8 cellular contexts compared by ENCODE assay signal in genomic region chr7:72924748-72925545, GRCh38. TPM values are rescaled to one million over a fixed set of nuclear protein-coding genes. Genes with fewer than 3 reads are reported as not detected.
A peak's percentile ranks its signal among the peaks of the same experiment; 100 is the strongest.
DNase-seq lines count a peak whose midpoint lies in the region; ATAC-seq and TF ChIP-seq lines count a peak whose summit lies in the region.

TSS of gene POM121 (plus strand) at chr7:72925095. CDS start at chr7:72925122, 27 bp downstream.

- peak within 1 kb of the TSS; percentile 92 for H3K4me3 Mint-ChIP-seq in activated naive CD8-positive, alpha-beta T cell treated with anti-CD3 and anti-CD28 coated beads, Interleukin-2, amount 50 U/mL, for 24 hours
- peak within 1 kb of the TSS; percentile 99 for H3K4me3 Mint-ChIP-seq in type B pancreatic cell

- H3K4me1 Mint-ChIP-seq in activated naive CD8-positive, alpha-beta T cell treated with anti-CD3 and anti-CD28 coated beads, Interleukin-2, amount 50 U/mL, for 24 hours: peaks cover 33% of the 10 kb centered on the region
- peaks cover 11% of the 10 kb centered on the region for H3K4me1 Mint-ChIP-seq in type B pancreatic cell (ENCODE audit: unreplicated experiment)

- peak; percentile 87 for ATAC-seq in HG02623 (IDR thresholded peaks at IDR 0.05; ENCODE audit: unreplicated experiment)
- peak; percentile 90 for ATAC-seq in activated naive CD8-positive, alpha-beta T cell treated with anti-CD3 and anti-CD28 coated beads, Interleukin-2, amount 50 U/mL, for 24 hours

- H3K4me3 ChIP-seq in GM12865 (ENCODE audit: low read depth, low read length): peak within 1 kb of the TSS; percentile 62

- H3K9me3 Mint-ChIP-seq in activated naive CD8-positive, alpha-beta T cell treated with anti-CD3 and anti-CD28 coated beads, Interleukin-2, amount 50 U/mL, for 24 hours: no peaks in the 10 kb centered on the region
- H3K9me3 Mint-ChIP-seq in type B pancreatic cell: no peaks in the 10 kb centered on the region

- H3K36me3 Mint-ChIP-seq in activated naive CD8-positive, alpha-beta T cell treated with anti-CD3 and anti-CD28 coated beads, Interleukin-2, amount 50 U/mL, for 24 hours (ENCODE audit: low read depth): peaks cover 54% of the 10 kb centered on the region
- peaks cover 21% of the 10 kb centered on the region for H3K36me3 Mint-ChIP-seq in type B pancreatic cell

- peak within 1 kb of the TSS; percentile 98 for H3K27ac Mint-ChIP-seq in activated naive CD8-positive, alpha-beta T cell treated with anti-CD3 and anti-CD28 coated beads, Interleukin-2, amount 50 U/mL, for 24 hours
- H3K27ac Mint-ChIP-seq in type B pancreatic cell: peak within 1 kb of the TSS; percentile 98

- no peaks in the 10 kb centered on the region for H3K27me3 Mint-ChIP-seq in activated naive CD8-positive, alpha-beta T cell treated with anti-CD3 and anti-CD28 coated beads, Interleukin-2, amount 50 U/mL, for 24 hours
- H3K27me3 Mint-ChIP-seq in type B pancreatic cell: no peaks in the 10 kb centered on the region

- intact Hi-C loops in cardiac septum (cut with DNase I): loop anchor here (5.0 kb wide), 1 partner anchor 527 kb away; no protein-coding TSS in a partner anchor
- intact Hi-C loops in posterior cingulate gyrus (cut with DNase I): no loop called here

- no peak for TF ChIP-seq CTCF in GM12865 (IDR thresholded peaks at IDR 0.05; ENCODE audit: insufficient read depth, low read depth, low read length, missing control alignments)
- TF ChIP-seq CTCF in type B pancreatic cell (conservative IDR thresholded peaks at IDR 0.05): no peak

- DNase-seq in GM12865 (ENCODE audit: low read depth) (peak; percentile 93), NCI-H1092 treated with DMSO at 0.1 percent for 48 hours (lab: John Stamatoyannopoulos, UW) (peak; percentile 85), SW480 (ENCODE audit: low spot score) (peak; percentile 87), cardiac septum (ENCODE audit: low spot score) (peak; percentile 91), posterior cingulate gyrus (peak; percentile 69 to 97 (median 80)), type B pancreatic cell (ENCODE audit: extremely low spot score, unreplicated experiment) (peak; percentile 87)
- DNase-seq in activated naive CD8-positive, alpha-beta T cell treated with anti-CD3 and anti-CD28 coated beads, Interleukin-2, amount 50 U/mL, for 24 hours: peak; percentile 86

RNA-seq across cellular contexts. Expression of gene POM121, which starts in this region (rescaled TPM):
- 21.1 TPM for total RNA-seq in cardiac septum
- 38.9 and 51.2 TPM in 2 replicates for total RNA-seq in type B pancreatic cell (ENCODE audit: low replicate concordance)

Comparison
In these comparisons a context has a peak if more than half of its experiments do, and no peak if none do; other contexts are left out.
1. Peak in every context shown above with its lines: DNase-seq, ATAC-seq and H3K4me3 ChIP-seq.